ENCODE assay signal across 1 cellular context in genomic region chr3:154430014-154430413, GRCh38.
TF ChIP-seq lines count a peak whose summit lies in the region.

TSS of gene GPR149 (minus strand) at chr3:154430190. CDS start at chr3:154429615, 575 bp downstream.

TF ChIP-seq in HEK293, 187 proteins besides CTCF, POLR2A, EP300 and RAD21 (continued from another document):
- TF ChIP-seq ZBTB49 (tag by site-specific recombination; IDR thresholded peaks at IDR 0.05; ENCODE audit: low read depth) = no peak
- peak; percentile 88 for TF ChIP-seq ZBTB17 (tag by site-specific recombination; IDR thresholded peaks at IDR 0.05)
- TF ChIP-seq ZNF48 (tag by site-specific recombination; IDR thresholded peaks at IDR 0.05) = no peak
- no peak for TF ChIP-seq HOXD13 (CRISPR knock-in tag; IDR thresholded peaks at IDR 0.05; ENCODE audit: borderline replicate concordance)
- TF ChIP-seq ZFP3 (tag by site-specific recombination; IDR thresholded peaks at IDR 0.05; ENCODE audit: low read depth) = no peak
- peak; percentile 62 for TF ChIP-seq ZNF394 (tag by site-specific recombination; IDR thresholded peaks at IDR 0.05; ENCODE audit: borderline replicate concordance)
- no peak for TF ChIP-seq ZNF426 (tag by site-specific recombination; IDR thresholded peaks at IDR 0.05)
- TF ChIP-seq BCL6B (tag by site-specific recombination; IDR thresholded peaks at IDR 0.05) = no peak
- TF ChIP-seq ZBTB8A (tag by site-specific recombination; IDR thresholded peaks at IDR 0.05) = no peak
- TF ChIP-seq ZFP69B (tag by site-specific recombination; IDR thresholded peaks at IDR 0.05) = no peak
- TF ChIP-seq ZNF501 (tag by site-specific recombination; IDR thresholded peaks at IDR 0.05) = no peak
- TF ChIP-seq SP2 (tag by site-specific recombination; IDR thresholded peaks at IDR 0.05) = no peak
- no peak for TF ChIP-seq ZNF19 (tag by site-specific recombination; IDR thresholded peaks at IDR 0.05; ENCODE audit: low read depth)
- 0 out of 2 replicates have a peak, but pooled peaks have one; percentile 33 for TF ChIP-seq TRIM28 (IDR thresholded peaks at IDR 0.05; ENCODE audit: borderline replicate concordance, low read length)
- 0 out of 2 replicates have a peak, but pooled peaks have one; percentile 50 for TF ChIP-seq ZNF596 (tag by site-specific recombination; IDR thresholded peaks at IDR 0.05)
- no peak for TF ChIP-seq ZBTB11 (tag by site-specific recombination; conservative IDR thresholded peaks at IDR 0.05; ENCODE audit: low read depth)
